30 cellular contexts compared by ENCODE assay signal in genomic region chr18:25121442-25121841, GRCh38.
"Had no signal": no experiment of that assay in that cellular context is flagged by ENCODE, and none has a peak within 500 bp of the region (broad histone marks: within the 10 kb centered on the region; RNA-seq: fewer than 3 reads in every experiment).

No MANE protein-coding gene starts in this region.

- H3K4me3 ChIP-seq: ascending aorta, gastroesophageal sphincter, hepatocyte, pancreas, psoas muscle, right atrium auricular region, smooth muscle cell, suprapubic skin, tibial artery, upper lobe of right lung had no signal

- H3K27me3 ChIP-seq: ascending aorta, gastroesophageal sphincter, hepatocyte, pancreas, right atrium auricular region, suprapubic skin, tibial artery, upper lobe of right lung had no signal

- ATAC-seq: effector memory CD8-positive, alpha-beta T cell; gastroesophageal sphincter; naive thymus-derived CD8-positive, alpha-beta T cell; pancreas; psoas muscle; upper lobe of right lung had no signal

- H3K36me3 Mint-ChIP-seq: activated CD4-positive, alpha-beta memory T cell treated with anti-CD3 and anti-CD28 coated beads for 36 hours; activated naive CD4-positive, alpha-beta T cell treated with anti-CD3 and anti-CD28 coated beads, Interleukin-2, amount 10 ng/mL, durations not matched to agents 7 days and 5 days; activated naive CD8-positive, alpha-beta T cell treated with anti-CD3 and anti-CD28 coated beads, Interleukin-2, amount 10 ng/mL, durations not matched to agents 7 days and 5 days; immature natural killer cell; naive thymus-derived CD8-positive, alpha-beta T cell had no signal

- H3K9me3 Mint-ChIP-seq: activated CD4-positive, alpha-beta memory T cell treated with anti-CD3 and anti-CD28 coated beads for 36 hours; activated CD4-positive, alpha-beta T cell treated with anti-CD3 and anti-CD28 coated beads, Interleukin-2, amount 10 ng/mL, durations not matched to agents 24 days and 14 days; activated naive CD4-positive, alpha-beta T cell treated with anti-CD3 and anti-CD28 coated beads, Interleukin-2, amount 10 ng/mL, durations not matched to agents 7 days and 5 days; activated naive CD8-positive, alpha-beta T cell treated with anti-CD3 and anti-CD28 coated beads, Interleukin-2, amount 10 ng/mL, durations not matched to agents 7 days and 5 days had no signal

- H3K4me1 Mint-ChIP-seq: activated CD4-positive, alpha-beta T cell treated with anti-CD3 and anti-CD28 coated beads, Interleukin-2, amount 10 ng/mL, durations not matched to agents 24 days and 14 days; activated naive CD4-positive, alpha-beta T cell treated with anti-CD3 and anti-CD28 coated beads, Interleukin-2, amount 10 ng/mL, durations not matched to agents 7 days and 5 days; activated naive CD8-positive, alpha-beta T cell treated with anti-CD3 and anti-CD28 coated beads, Interleukin-2, amount 10 ng/mL, durations not matched to agents 7 days and 5 days; immature natural killer cell; naive thymus-derived CD8-positive, alpha-beta T cell had no signal

- H3K9me3 ChIP-seq: pancreas, psoas muscle, suprapubic skin, upper lobe of right lung had no signal

- H3K4me2 ChIP-seq: hepatocyte, smooth muscle cell had no signal

- H3K27me3 Mint-ChIP-seq: activated CD4-positive, alpha-beta memory T cell treated with anti-CD3 and anti-CD28 coated beads for 36 hours; activated CD4-positive, alpha-beta T cell treated with anti-CD3 and anti-CD28 coated beads, Interleukin-2, amount 10 ng/mL, durations not matched to agents 24 days and 14 days; activated naive CD4-positive, alpha-beta T cell treated with anti-CD3 and anti-CD28 coated beads, Interleukin-2, amount 10 ng/mL, durations not matched to agents 7 days and 5 days; activated naive CD8-positive, alpha-beta T cell treated with anti-CD3 and anti-CD28 coated beads, Interleukin-2, amount 10 ng/mL, durations not matched to agents 7 days and 5 days; brain had no signal

- H2AFZ ChIP-seq: hepatocyte had no signal

- H3K4me1 ChIP-seq: ascending aorta, pancreas, psoas muscle, right atrium auricular region, suprapubic skin, upper lobe of right lung had no signal

- DNase-seq: activated CD4-positive, alpha-beta memory T cell treated with anti-CD3 and anti-CD28 coated beads for 36 hours; activated CD4-positive, alpha-beta T cell treated with anti-CD3 and anti-CD28 coated beads, Interleukin-2, amount 10 ng/mL, durations not matched to agents 24 days and 14 days; activated CD4-positive, CD25-positive, alpha-beta regulatory T cell treated with anti-CD3 and anti-CD28 coated beads, Interleukin-2, amount 50 U/mL, for 72 hours; activated CD8-positive, alpha-beta memory T cell treated with anti-CD3 and anti-CD28 coated beads, Interleukin-2, amount 50 U/mL, for 4 hours; activated gamma-delta T cell; activated naive CD4-positive, alpha-beta T cell treated with anti-CD3 and anti-CD28 coated beads, Interleukin-2, amount 10 ng/mL, durations not matched to agents 7 days and 5 days; activated naive CD8-positive, alpha-beta T cell treated with anti-CD3 and anti-CD28 coated beads, Interleukin-2, amount 10 ng/mL, durations not matched to agents 7 days and 5 days; activated T-cell treated with anti-CD3 and anti-CD28 coated beads, Interleukin-2, amount 50 U/mL, for 1 hour; cortex of kidney; effector memory CD8-positive, alpha-beta T cell; immature natural killer cell; kidney; naive thymus-derived CD8-positive, alpha-beta T cell; nucleus accumbens; pancreas; psoas muscle; stimulated activated CD4-positive, alpha-beta T cell treated with anti-CD3 and anti-CD28 coated beads, Interleukin-1b, Interleukin-23, amount 100 ng/mL, for 48 hours; stimulated activated CD4-positive, alpha-beta T cell treated with anti-CD3 and anti-CD28 coated beads, Interleukin-4, amount 100 ng/mL, for 4 hours; stimulated activated naive CD4-positive, alpha-beta T cell; T1000; tibial artery; upper lobe of right lung; WERI-Rb-1 had no signal

- H3K4me3 Mint-ChIP-seq: activated CD4-positive, alpha-beta memory T cell treated with anti-CD3 and anti-CD28 coated beads for 36 hours; activated CD4-positive, alpha-beta T cell treated with anti-CD3 and anti-CD28 coated beads, Interleukin-2, amount 10 ng/mL, durations not matched to agents 24 days and 14 days; activated naive CD4-positive, alpha-beta T cell treated with anti-CD3 and anti-CD28 coated beads, Interleukin-2, amount 10 ng/mL, durations not matched to agents 7 days and 5 days; activated naive CD8-positive, alpha-beta T cell treated with anti-CD3 and anti-CD28 coated beads, Interleukin-2, amount 10 ng/mL, durations not matched to agents 7 days and 5 days; brain; effector memory CD8-positive, alpha-beta T cell; immature natural killer cell; naive thymus-derived CD8-positive, alpha-beta T cell had no signal

- H3K27ac ChIP-seq: ascending aorta, gastroesophageal sphincter, hepatocyte, pancreas, psoas muscle, right atrium auricular region, suprapubic skin, tibial artery, upper lobe of right lung, WERI-Rb-1 had no signal

- H3K27ac Mint-ChIP-seq: activated CD4-positive, alpha-beta memory T cell treated with anti-CD3 and anti-CD28 coated beads for 36 hours; activated CD4-positive, alpha-beta T cell treated with anti-CD3 and anti-CD28 coated beads, Interleukin-2, amount 10 ng/mL, durations not matched to agents 24 days and 14 days; activated naive CD4-positive, alpha-beta T cell treated with anti-CD3 and anti-CD28 coated beads, Interleukin-2, amount 10 ng/mL, durations not matched to agents 7 days and 5 days; activated naive CD8-positive, alpha-beta T cell treated with anti-CD3 and anti-CD28 coated beads, Interleukin-2, amount 10 ng/mL, durations not matched to agents 7 days and 5 days; brain; effector memory CD8-positive, alpha-beta T cell; immature natural killer cell; naive thymus-derived CD8-positive, alpha-beta T cell had no signal

- H3K36me3 ChIP-seq: ascending aorta, gastroesophageal sphincter, pancreas, right atrium auricular region, suprapubic skin, tibial artery, upper lobe of right lung, WERI-Rb-1 had no signal

- H3K79me2 ChIP-seq: hepatocyte had no signal
